In the genomic region with DNA sequence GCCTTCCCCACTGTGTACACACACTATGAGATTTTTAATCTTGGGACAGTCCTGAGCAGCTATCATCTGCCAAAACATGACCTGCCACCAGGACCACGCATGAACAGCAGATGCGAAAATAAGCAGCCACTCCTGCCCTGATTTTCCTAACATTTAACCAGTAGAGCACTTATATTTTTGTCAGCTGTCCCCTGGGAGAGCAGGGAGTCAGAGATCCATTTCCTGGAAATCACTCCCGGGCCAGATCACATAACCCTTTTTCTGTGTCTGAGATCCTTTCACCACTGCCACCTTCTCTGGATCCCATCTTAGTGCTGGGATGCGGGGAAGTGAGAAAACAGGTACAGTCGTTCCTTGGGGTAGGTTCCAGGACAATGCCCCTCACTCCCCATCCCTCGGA, we compare ENCODE assay signal across 12 cellular contexts. TPM values are rescaled to one million over a fixed set of nuclear protein-coding genes. Genes with fewer than 3 reads are reported as not detected.
DNase-seq lines count a peak whose midpoint lies in the region; ATAC-seq, FAIRE-seq and TF ChIP-seq lines count a peak whose summit lies in the region.
"Had no signal": no experiment of that assay in that cellular context is flagged by ENCODE, and none has a peak within 500 bp of the region (broad histone marks: within the 10 kb centered on the region; RNA-seq: fewer than 3 reads in every experiment).

No MANE protein-coding gene starts in this region.

- TF ChIP-seq EP300 in HepG2 (IDR thresholded peaks at IDR 0.05; ENCODE audit: low read depth in 2 of 2, low read length in 2 of 2) (no peak), HepG2 (CRISPR knock-in tag; IDR thresholded peaks at IDR 0.05; ENCODE audit: borderline replicate concordance) (no peak)

- H3K27me3 ChIP-seq in right lobe of liver (no peaks in the 10 kb centered on the region), HepG2 (ENCODE audit: control insufficient read depth in 1 of 2, insufficient read depth in 2 of 2, low read length in 2 of 2) (no peaks in the 10 kb centered on the region; a peak in 2 of 5 replicates), upper lobe of right lung (no peaks in the 10 kb centered on the region)

- H3K9ac ChIP-seq in HepG2 (ENCODE audit: insufficient read depth, low read depth, low read length): no peak overlapping the region

- H3K27ac ChIP-seq in right lobe of liver (peak overlapping the region; percentile 11 to 62 (median 47)), HepG2 (ENCODE audit: extremely low read length, insufficient read depth, low read length) (no peak overlapping the region), epithelial cell of prostate (peak overlapping the region; percentile 97), upper lobe of right lung (peak overlapping the region; percentile 100)

- CTCF ChIA-PET in HepG2 (lab: Yijun Ruan, JAX; ENCODE audit: low intra/inter-chr PET ratio, low total read pairs): no interaction called here

- TF ChIP-seq RAD21 in HepG2 (CRISPR knock-in tag; IDR thresholded peaks at IDR 0.05): no peak

- H3K4me1 ChIP-seq in right lobe of liver: peaks cover 0 to 26% (median 15%) of the 10 kb centered on the region in 4 donors
- peaks cover 53% of the 10 kb centered on the region for H3K4me1 ChIP-seq in HepG2 (ENCODE audit: insufficient read depth, low read length)
- H3K4me1 ChIP-seq in upper lobe of right lung: peaks cover 41% of the 10 kb centered on the region

- FAIRE-seq in HepG2 (lab: Jason Lieb, UNC): no peak

- TF ChIP-seq CTCF in right lobe of liver (IDR thresholded peaks at IDR 0.05) (no peak), HepG2 (CRISPR knock-in tag; IDR thresholded peaks at IDR 0.05) (no peak), upper lobe of right lung (IDR thresholded peaks at IDR 0.05) (no peak), type B pancreatic cell (conservative IDR thresholded peaks at IDR 0.05) (no peak)

- H3K27me3 Mint-ChIP-seq in naive B cell: peaks cover 0 to 7% (median 6%) of the 10 kb centered on the region in 3 donors
- H3K27me3 Mint-ChIP-seq in type B pancreatic cell: peaks cover 14% of the 10 kb centered on the region
- H3K27me3 Mint-ChIP-seq: B cell; stimulated activated memory B cell treated with anti-CD40 and anti-IgM and Interleukin-4, amounts not matched to agents 10 μg/mL and 1 μg/mL and 100 μg/mL, for 72 hours had no signal

- H3K4me3 Mint-ChIP-seq in naive B cell (peak overlapping the region in 2 of 8 donors; percentile 24 to 53), type B pancreatic cell (no peak overlapping the region)
- H3K4me3 Mint-ChIP-seq: stimulated activated memory B cell treated with anti-CD40 and anti-IgM and Interleukin-4, amounts not matched to agents 10 μg/mL and 1 μg/mL and 100 μg/mL, for 72 hours had no signal

- 70% methylated on average over 5 of the region's 6 CpGs for WGBS in right lobe of liver (ENCODE audit: insufficient coverage, low coverage, low lambda C conversion rate, missing lambda C conversion rate)
- WGBS in HepG2 (ENCODE audit: low lambda C conversion rate): 59% methylated on average over 6 of the region's 6 CpGs

- H3K4me3 ChIP-seq in right lobe of liver (no peak overlapping the region), HepG2 (replicated peaks in 1 of 3; ENCODE audit: insufficient read depth in 1 of 3, low read depth in 2 of 3, low read length in 3 of 3) (no peak overlapping the region), upper lobe of right lung (no peak overlapping the region)

- no peak overlapping the region for H3K4me2 ChIP-seq in HepG2 (ENCODE audit: low read depth, low read length)

- in situ Hi-C loops in HepG2 (cut with HindIII; ENCODE audit: extremely low pct_ligation_motif_present, low pct_unique_long_range_greater_than_20kb): no loop called here

- ATAC-seq in right lobe of liver: no peak
- no peak for ATAC-seq in HepG2
- ATAC-seq in naive B cell (ENCODE audit: low read depth in 2 of 2): no peak
- no peak for ATAC-seq in upper lobe of right lung
- no peak for ATAC-seq in GM18870 (IDR thresholded peaks at IDR 0.05; ENCODE audit: unreplicated experiment)
- ATAC-seq in GM21576 (IDR thresholded peaks at IDR 0.05; ENCODE audit: unreplicated experiment): no peak
- ATAC-seq: stimulated activated memory B cell treated with anti-CD40 and anti-IgM and Interleukin-4, amounts not matched to agents 10 μg/mL and 1 μg/mL and 100 μg/mL, for 72 hours had no signal

- H3K9me3 ChIP-seq in right lobe of liver: no peaks in the 10 kb centered on the region
- no peaks in the 10 kb centered on the region for H3K9me3 ChIP-seq in HepG2 (ENCODE audit: low read length)
- no peaks in the 10 kb centered on the region for H3K9me3 ChIP-seq in upper lobe of right lung

- TF ChIP-seq POLR2A in right lobe of liver (IDR thresholded peaks at IDR 0.05): no peak
- no peak for TF ChIP-seq POLR2A in HepG2 (IDR thresholded peaks at IDR 0.05; ENCODE audit: insufficient read depth in 1 of 2, low read depth in 2 of 2, low read length in 2 of 2)

- DNase-seq in right lobe of liver (peak in 1 of 3 donors; percentile 28), HepG2 (ENCODE audit: low spot score) (no peak), epithelial cell of prostate (ENCODE audit: low read depth, low spot score) (no peak), naive B cell (no peak), upper lobe of right lung (no peak), type B pancreatic cell (ENCODE audit: extremely low spot score, unreplicated experiment) (no peak)
- DNase-seq: KG1, NCI-H510A had no signal

- H3K27ac Mint-ChIP-seq in naive B cell (peak overlapping the region in 4 of 6 donors; percentile 19 to 92 (median 56)), type B pancreatic cell (no peak overlapping the region)
- H3K27ac Mint-ChIP-seq: B cell; stimulated activated memory B cell treated with anti-CD40 and anti-IgM and Interleukin-4, amounts not matched to agents 10 μg/mL and 1 μg/mL and 100 μg/mL, for 72 hours had no signal

- H3K4me1 Mint-ChIP-seq in naive B cell: peaks cover 0 to 22% (median 12%) of the 10 kb centered on the region in 3 donors
- H3K4me1 Mint-ChIP-seq in type B pancreatic cell (ENCODE audit: unreplicated experiment): peaks cover 11% of the 10 kb centered on the region
- H3K4me1 Mint-ChIP-seq: stimulated activated memory B cell treated with anti-CD40 and anti-IgM and Interleukin-4, amounts not matched to agents 10 μg/mL and 1 μg/mL and 100 μg/mL, for 72 hours had no signal

- intact Hi-C loops in right lobe of liver (cut with DNase I) (loop anchor here in 1 of 2 donors (10.0 kb wide), 1 partner anchor 62 kb away; no protein-coding TSS in a partner anchor), HepG2 (cut with micrococcal nuclease; ENCODE audit: unreplicated experiment) (no loop called here), upper lobe of right lung (cut with DNase I) (no loop called here)

- H3K36me3 ChIP-seq in right lobe of liver (no peaks in the 10 kb centered on the region), HepG2 (replicated peaks in 1 of 2; ENCODE audit: control insufficient read depth in 1 of 2, insufficient read depth in 2 of 2, low read length in 2 of 2) (no peaks in the 10 kb centered on the region), upper lobe of right lung (no peaks in the 10 kb centered on the region)

- H2AFZ ChIP-seq in HepG2 (ENCODE audit: low read length): no peak overlapping the region

- H3K9me3 Mint-ChIP-seq in naive B cell (no peaks in the 10 kb centered on the region), type B pancreatic cell (no peaks in the 10 kb centered on the region)
- H3K9me3 Mint-ChIP-seq: stimulated activated memory B cell treated with anti-CD40 and anti-IgM and Interleukin-4, amounts not matched to agents 10 μg/mL and 1 μg/mL and 100 μg/mL, for 72 hours had no signal

- peaks cover 11% of the 10 kb centered on the region; the same call in 1 of the 2 replicates for H4K20me1 ChIP-seq in HepG2 (ENCODE audit: insufficient read depth, low read length)

- peaks cover 30% of the 10 kb centered on the region for H3K79me2 ChIP-seq in HepG2 (ENCODE audit: insufficient read depth, low read length)

- no TSS peak for BruUV-seq in HepG2 (replicated peaks; lab: Mats Ljungman, UMichigan)

- H3K36me3 Mint-ChIP-seq in naive B cell (no peaks in the 10 kb centered on the region), type B pancreatic cell (no peaks in the 10 kb centered on the region)
- H3K36me3 Mint-ChIP-seq: stimulated activated memory B cell treated with anti-CD40 and anti-IgM and Interleukin-4, amounts not matched to agents 10 μg/mL and 1 μg/mL and 100 μg/mL, for 72 hours had no signal

- POLR2A ChIA-PET in HepG2 (lab: Yijun Ruan, JAX): no interaction called here

RNA-seq across cellular contexts. Expression of a gene that starts 5.7 kb away (rescaled TPM):
- total RNA-seq in right lobe of liver (10 to 100 TPM in 3 of 6 experiments, 1 to 10 TPM in 3; 2.0 to 43.3 (median 16.6) TPM), HepG2 (2016; rRNA removed; fragmentation: Illumina TruSeq; extraction: Trizol) (0.87 and 1.2 TPM in 2 replicates), upper lobe of right lung (10.9 TPM), type B pancreatic cell (ENCODE audit: low replicate concordance) (4.9 and 7.4 TPM in 2 replicates)
- total RNA-seq in HepG2 (2016; cell fraction: cytosol; rRNA removed; fragmentation: Illumina TruSeq; extraction: Trizol; ENCODE audit: low read depth): 0.79 and 0.91 TPM in 2 replicates
- total RNA-seq in HepG2 (2016; cell fraction: insoluble cytoplasmic fraction; rRNA removed; fragmentation: Illumina TruSeq; extraction: Trizol): 0.89 and 1.1 TPM in 2 replicates
- 0.48 and 0.93 TPM in 2 replicates for total RNA-seq in HepG2 (2016; cell fraction: membrane; rRNA removed; fragmentation: Illumina TruSeq; extraction: Trizol)
- 0.66 and 0.81 TPM in 2 replicates for total RNA-seq in HepG2 (2016; cell fraction: nucleus; rRNA removed; fragmentation: Illumina TruSeq; extraction: Trizol)
- polyA plus RNA-seq in HepG2 (2011; rRNA removed) (2.4 and 2.9 TPM in 2 replicates), naive B cell (ENCODE audit: low read depth in 6 of 6) (1 to 10 TPM in 2 of 6 donors, under 1 TPM in 3, not detected in 1; 0.60 to 1.4 (median 0.96) TPM)
- 2.5 and 3.1 TPM in 2 replicates for polyA plus RNA-seq in HepG2 (2011; cell fraction: cytosol; rRNA removed)
- 6.1 and 6.2 TPM in 2 replicates for polyA plus RNA-seq in HepG2 (2011; cell fraction: nucleus; rRNA removed)
- 2.1 and 4.3 TPM in 2 replicates for polyA plus RNA-seq in HepG2 (2012)
- polyA plus RNA-seq in HepG2 (2016; cell fraction: cytosol; fragmentation: Illumina TruSeq; extraction: Trizol; ENCODE audit: low read depth): 0.62 and 0.94 TPM in 2 replicates
- 0.67 and 0.96 TPM in 2 replicates for polyA plus RNA-seq in HepG2 (2016; cell fraction: insoluble cytoplasmic fraction; fragmentation: Illumina TruSeq; extraction: Trizol; ENCODE audit: low read depth)
- polyA plus RNA-seq in HepG2 (2016; cell fraction: membrane; fragmentation: Illumina TruSeq; extraction: Trizol; ENCODE audit: low read depth): 0.65 and 0.68 TPM in 2 replicates
- 1.5 and 1.6 TPM in 2 replicates for polyA plus RNA-seq in HepG2 (2016; cell fraction: nucleus; fragmentation: Illumina TruSeq; extraction: Trizol; ENCODE audit: insufficient read depth, low read depth)
- 0.42 and 0.92 TPM in 2 replicates for polyA minus RNA-seq in HepG2 (2011; rRNA and poly(A)+ RNA removed; ENCODE audit: low replicate concordance)
- polyA minus RNA-seq in HepG2 (2011; cell fraction: cytosol; rRNA and poly(A)+ RNA removed): 0.62 and 0.89 TPM in 2 replicates
- polyA minus RNA-seq in HepG2 (2011; cell fraction: nucleus; rRNA and poly(A)+ RNA removed): 0.37 and 0.64 TPM in 2 replicates

RNA-seq across cellular contexts. Expression of a gene that starts 57.2 kb away (rescaled TPM):
- under 1 TPM; 0.11 to 0.61 (median 0.12) TPM for total RNA-seq in right lobe of liver
- total RNA-seq in HepG2 (2016; rRNA removed; fragmentation: Illumina TruSeq; extraction: Trizol): 0.09 TPM in 1 of 2 replicates, not detected in the other
- total RNA-seq in HepG2 (2016; cell fraction: cytosol; rRNA removed; fragmentation: Illumina TruSeq; extraction: Trizol; ENCODE audit: low read depth): not detected in 2 replicates
- total RNA-seq in HepG2 (2016; cell fraction: insoluble cytoplasmic fraction; rRNA removed; fragmentation: Illumina TruSeq; extraction: Trizol): 0.04 TPM in 1 of 2 replicates, not detected in the other
- 0.03 TPM in 1 of 2 replicates, not detected in the other for total RNA-seq in HepG2 (2016; cell fraction: membrane; rRNA removed; fragmentation: Illumina TruSeq; extraction: Trizol)
- total RNA-seq in HepG2 (2016; cell fraction: nucleus; rRNA removed; fragmentation: Illumina TruSeq; extraction: Trizol): 0.06 TPM in 2 replicates
- polyA plus RNA-seq in HepG2 (2011; rRNA removed): not detected in 2 replicates
- polyA plus RNA-seq in HepG2 (2011; cell fraction: cytosol; rRNA removed): not detected in 2 replicates
- 0.02 TPM in 1 of 2 replicates, not detected in the other for polyA plus RNA-seq in HepG2 (2011; cell fraction: nucleus; rRNA removed)
- polyA plus RNA-seq in HepG2 (2012): not detected in 2 replicates
- polyA plus RNA-seq in HepG2 (2016; cell fraction: cytosol; fragmentation: Illumina TruSeq; extraction: Trizol; ENCODE audit: low read depth): not detected in 2 replicates
- not detected in 2 replicates for polyA plus RNA-seq in HepG2 (2016; cell fraction: insoluble cytoplasmic fraction; fragmentation: Illumina TruSeq; extraction: Trizol; ENCODE audit: low read depth)
- not detected in 2 replicates for polyA plus RNA-seq in HepG2 (2016; cell fraction: membrane; fragmentation: Illumina TruSeq; extraction: Trizol; ENCODE audit: low read depth)
- polyA plus RNA-seq in HepG2 (2016; cell fraction: nucleus; fragmentation: Illumina TruSeq; extraction: Trizol; ENCODE audit: insufficient read depth, low read depth): 0.12 TPM in 1 of 2 replicates, not detected in the other
- 0.02 and 0.10 TPM in 2 replicates for polyA minus RNA-seq in HepG2 (2011; rRNA and poly(A)+ RNA removed; ENCODE audit: low replicate concordance)
- polyA minus RNA-seq in HepG2 (2011; cell fraction: cytosol; rRNA and poly(A)+ RNA removed): not detected in 2 replicates
- not detected in 2 replicates for polyA minus RNA-seq in HepG2 (2011; cell fraction: nucleus; rRNA and poly(A)+ RNA removed)
- polyA plus RNA-seq in naive B cell (ENCODE audit: low read depth in 6 of 6): under 1 TPM in 5 of 6 donors, not detected in 1; 0.31 to 0.37 (median 0.35) TPM
- total RNA-seq in upper lobe of right lung: 4.3 TPM
- 2.7 and 3.6 TPM in 2 replicates for total RNA-seq in type B pancreatic cell (ENCODE audit: low replicate concordance)
